ENCODE assay signal across 18 cellular contexts in genomic region chr5:52684056-52684455, GRCh38.
A peak's percentile ranks its signal among the peaks of the same experiment; 100 is the strongest.
DNase-seq lines count a peak whose midpoint lies in the region; ATAC-seq and TF ChIP-seq lines count a peak whose summit lies in the region.
"Had no signal": no experiment of that assay in that cellular context is flagged by ENCODE, and none has a peak within 500 bp of the region (broad histone marks: within the 10 kb centered on the region; RNA-seq: fewer than 3 reads in every experiment).

No MANE protein-coding gene starts in this region.

- no peaks in the 10 kb centered on the region for H3K27me3 Mint-ChIP-seq in chondrocyte (ENCODE audit: low read depth)

- no peak for TF ChIP-seq CTCF in chondrocyte (IDR thresholded peaks at IDR 0.05)

- ATAC-seq in GM21717 (IDR thresholded peaks at IDR 0.05; ENCODE audit: unreplicated experiment) = no peak
- ATAC-seq: CD8-positive, alpha-beta T cell had no signal

- peaks cover 4% of the 10 kb centered on the region for H3K36me3 Mint-ChIP-seq in chondrocyte (ENCODE audit: low read depth)
- H3K36me3 Mint-ChIP-seq: CD8-positive, alpha-beta T cell had no signal

- H3K9me3 Mint-ChIP-seq in chondrocyte (ENCODE audit: low read depth) = peaks cover 15% of the 10 kb centered on the region
- H3K9me3 Mint-ChIP-seq: CD8-positive, alpha-beta T cell; H9 had no signal

- peak overlapping the region; percentile 42 for H3K27ac Mint-ChIP-seq in chondrocyte (ENCODE audit: unreplicated experiment)
- H3K27ac Mint-ChIP-seq: CD8-positive, alpha-beta T cell; H9 had no signal

- H3K4me3 Mint-ChIP-seq in chondrocyte (ENCODE audit: unreplicated experiment) = no peak overlapping the region
- H3K4me3 Mint-ChIP-seq: CD8-positive, alpha-beta T cell; H9 had no signal

- peaks cover 24% of the 10 kb centered on the region for H3K4me1 Mint-ChIP-seq in chondrocyte (ENCODE audit: low read depth)

- peak; percentile 10 for DNase-seq in A172 (ENCODE audit: low spot score)
- peak; percentile 57 for DNase-seq in ELR (ENCODE audit: low read depth)
- DNase-seq in chondrocyte (ENCODE audit: low spot score) = no peak
- DNase-seq in kidney glomerular epithelial cell (lab: John Stamatoyannopoulos, UW) = peak; percentile 69
- DNase-seq in NCI-H526 treated with DMSO at 0.1 percent for 48 hours (lab: John Stamatoyannopoulos, UW) = no peak
- DNase-seq in NCI-H1436 treated with DMSO at 0.1 percent for 48 hours (lab: John Stamatoyannopoulos, UW) = no peak
- no peak for DNase-seq in NCI-H2107 treated with DMSO at 0.1 percent for 48 hours (lab: John Stamatoyannopoulos, UW; ENCODE audit: unreplicated experiment)
- DNase-seq: 8988T; Calu3; CD8-positive, alpha-beta T cell; H9; NCI-H1105; NCI-H1694; NCI-H2081 treated with DMSO at 0.1 percent for 48 hours; NCI-H748 treated with DMSO at 0.1 percent for 48 hours; RPMI8226; SHP77 treated with DMSO at 0.1 percent for 48 hours had no signal

Comparison
In these comparisons a context has a peak if more than half of its experiments do, and no peak if none do; other contexts are left out.
1. DNase-seq: peak in A172 (single experiment), ELR (single experiment) and kidney glomerular epithelial cell (single experiment); none in chondrocyte (single experiment), NCI-H526 treated with DMSO at 0.1 percent for 48 hours (single experiment), NCI-H1436 treated with DMSO at 0.1 percent for 48 hours (single experiment) and NCI-H2107 treated with DMSO at 0.1 percent for 48 hours (single experiment).